Comparison of ENCODE assay signal across 21 cellular contexts in genomic region chr3:102142379-102143058, GRCh38.
DNase-seq lines count a peak whose midpoint lies in the region; ATAC-seq and TF ChIP-seq lines count a peak whose summit lies in the region.
"Had no signal": no experiment of that assay in that cellular context is flagged by ENCODE, and none has a peak within 500 bp of the region (broad histone marks: within the 10 kb centered on the region; RNA-seq: fewer than 3 reads in every experiment).

No MANE protein-coding gene starts in this region.

- H3K4me1 ChIP-seq in uterus: peaks cover 0 to 7% of the 10 kb centered on the region in 2 donors

- TF ChIP-seq POLR2A in uterus (IDR thresholded peaks at IDR 0.05): no peak

- peak overlapping the region; percentile 83 for H3K27ac Mint-ChIP-seq in mesothelial cell of epicardium
- H3K27ac Mint-ChIP-seq: effector memory CD8-positive, alpha-beta T cell had no signal

- no peak for ATAC-seq in left lobe of liver
- ATAC-seq: effector memory CD8-positive, alpha-beta T cell had no signal

- DNase-seq in amniotic epithelial cell (ENCODE audit: low read depth) (peak; percentile 27), fibroblast of the aortic adventitia (ENCODE audit: low read depth) (peak; percentile 60), mesothelial cell of epicardium (ENCODE audit: low spot score in 2 of 2, unreplicated experiment in 2 of 2) (no peak), uterus (no peak), left lobe of liver (ENCODE audit: low spot score) (no peak), NCI-H1092 treated with DMSO at 0.1 percent for 48 hours (lab: John Stamatoyannopoulos, UW) (no peak)
- DNase-seq in activated naive CD4-positive, alpha-beta T cell treated with Interleukin-2 at 50 U/mL for 16 hours: no peak
- DNase-seq: activated naive CD4-positive, alpha-beta T cell; COR-L47; DND-41; effector memory CD8-positive, alpha-beta T cell; NCI-H1048; NCI-H2029 treated with DMSO at 0.1 percent for 48 hours; NCI-H345; PC-9; SJCRH30; stimulated activated naive CD4-positive, alpha-beta T cell; T-helper 2 cell; thyroid gland had no signal

- H3K9me3 ChIP-seq in uterus: no peaks in the 10 kb centered on the region
- H3K9me3 ChIP-seq: SJCRH30, thyroid gland had no signal

- peaks cover 19% of the 10 kb centered on the region for H3K9me3 Mint-ChIP-seq in mesothelial cell of epicardium
- H3K9me3 Mint-ChIP-seq: effector memory CD8-positive, alpha-beta T cell had no signal

- no peak overlapping the region for H3K4me3 ChIP-seq in fibroblast of the aortic adventitia (ENCODE audit: low read depth, low read length)
- H3K4me3 ChIP-seq in uterus: no peak overlapping the region
- H3K4me3 ChIP-seq: lung, PC-9, SJCRH30, thyroid gland had no signal

- H3K36me3 Mint-ChIP-seq in mesothelial cell of epicardium: peaks cover 2% of the 10 kb centered on the region

- H3K4me3 Mint-ChIP-seq in mesothelial cell of epicardium: no peak overlapping the region
- H3K4me3 Mint-ChIP-seq: effector memory CD8-positive, alpha-beta T cell had no signal

- no peaks in the 10 kb centered on the region for H3K27me3 ChIP-seq in uterus
- H3K27me3 ChIP-seq: SJCRH30, thyroid gland had no signal

- peaks cover 36% of the 10 kb centered on the region for H3K4me1 Mint-ChIP-seq in mesothelial cell of epicardium

- TF ChIP-seq CTCF in fibroblast of the aortic adventitia (IDR thresholded peaks at IDR 0.05; ENCODE audit: insufficient read depth, low read length): no peak
- TF ChIP-seq CTCF in mesothelial cell of epicardium (IDR thresholded peaks at IDR 0.05; ENCODE audit: unreplicated experiment): no peak
- no peak for TF ChIP-seq CTCF in uterus (IDR thresholded peaks at IDR 0.05)

- peak overlapping the region; percentile 61 to 68 for H3K27ac ChIP-seq in uterus
- H3K27ac ChIP-seq: KMS-11, PC-9, SJCRH30, thyroid gland had no signal

- no peaks in the 10 kb centered on the region for H3K36me3 ChIP-seq in uterus
- H3K36me3 ChIP-seq: SJCRH30, thyroid gland had no signal

- H3K27me3 Mint-ChIP-seq in mesothelial cell of epicardium (ENCODE audit: low read depth): no peaks in the 10 kb centered on the region

- intact Hi-C loops in uterus (cut with DNase I; ENCODE audit: low total_unique reads): no loop called here

Comparison
In these comparisons a context has a peak if more than half of its experiments do, and no peak if none do; other contexts are left out.
1. DNase-seq: peak in amniotic epithelial cell (single experiment) and fibroblast of the aortic adventitia (single experiment); none in mesothelial cell of epicardium (0 of 2), uterus (0 of 2), left lobe of liver (single experiment), activated naive CD4-positive, alpha-beta T cell treated with Interleukin-2 at 50 U/mL for 16 hours (single experiment) and NCI-H1092 treated with DMSO at 0.1 percent for 48 hours (single experiment).